Comparison of ENCODE assay signal across 12 cellular contexts in the genomic region with DNA sequence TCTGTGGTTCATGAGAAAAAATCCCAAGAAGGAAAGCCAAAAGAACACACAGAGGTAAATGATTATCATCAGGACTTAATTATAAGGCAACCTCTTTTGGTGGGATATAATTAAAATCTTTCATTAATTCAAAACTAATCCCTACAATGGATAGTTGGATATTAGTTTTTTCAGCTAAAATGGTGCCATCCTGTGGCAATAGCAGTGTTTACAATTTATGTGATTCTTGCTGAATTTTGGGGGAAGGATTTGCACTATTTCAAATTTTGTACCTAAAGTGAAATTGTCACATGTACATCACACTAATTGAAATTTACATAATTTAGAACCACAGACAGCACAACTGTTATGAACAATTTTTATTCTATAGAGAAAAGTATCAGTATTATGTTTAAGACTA.
DNase-seq lines count a peak whose midpoint lies in the region; ATAC-seq and TF ChIP-seq lines count a peak whose summit lies in the region.
"Had no signal": no experiment of that assay in that cellular context is flagged by ENCODE, and none has a peak within 500 bp of the region (broad histone marks: within the 10 kb centered on the region; RNA-seq: fewer than 3 reads in every experiment).

No MANE protein-coding gene starts in this region.

- H3K9me3 Mint-ChIP-seq in CD4-positive, alpha-beta T cell, result no peaks in the 10 kb centered on the region
- no peaks in the 10 kb centered on the region for H3K9me3 Mint-ChIP-seq in activated naive CD4-positive, alpha-beta T cell treated with anti-CD3 and anti-CD28 coated beads, Interleukin-2, amount 10 ng/mL, durations not matched to agents 7 days and 5 days
- H3K9me3 Mint-ChIP-seq: dendritic cell treated with granulocyte-macrophage colony-stimulating factor and Interleukin-4, amounts not matched to agents 40 ng/mL and 50 ng/mL, for 4 days had no signal

- H3K27me3 Mint-ChIP-seq in CD4-positive, alpha-beta T cell, result no peaks in the 10 kb centered on the region
- no peaks in the 10 kb centered on the region for H3K27me3 Mint-ChIP-seq in activated naive CD4-positive, alpha-beta T cell treated with anti-CD3 and anti-CD28 coated beads, Interleukin-2, amount 10 ng/mL, durations not matched to agents 7 days and 5 days
- H3K27me3 Mint-ChIP-seq: dendritic cell treated with granulocyte-macrophage colony-stimulating factor and Interleukin-4, amounts not matched to agents 40 ng/mL and 50 ng/mL, for 4 days had no signal

- CTCF ChIA-PET in CD4-positive, alpha-beta T cell (lab: Charles Lee), result interaction anchor here (0.8 to 2.2 kb wide), 4 partner anchors 9 to 115 kb away, joined by 3 to 9 read pairs (median 5); no protein-coding TSS in a partner anchor
- CTCF ChIA-PET in activated naive CD4-positive, alpha-beta T cell treated with anti-CD3 and anti-CD28 coated beads, Interleukin-2, amount 10 ng/mL, durations not matched to agents 7 days and 5 days (lab: Charles Lee), result interaction anchor here (0.8 to 1.3 kb wide), 3 partner anchors 9 to 384 kb away, joined by 3 to 6 read pairs (median 3); no protein-coding TSS in a partner anchor

- peak; percentile 25 for TF ChIP-seq CTCF in CD4-positive, alpha-beta T cell (IDR thresholded peaks at IDR 0.05)
- peak; percentile 5 for TF ChIP-seq CTCF in cardiac fibroblast (IDR thresholded peaks at IDR 0.05; ENCODE audit: low read depth, low read length)

- H3K9me3 ChIP-seq in CD4-positive, alpha-beta T cell (ENCODE audit: control insufficient read depth, low read length), result no peaks in the 10 kb centered on the region
- H3K9me3 ChIP-seq: thyroid gland had no signal

- intact Hi-C loops in CD4-positive, alpha-beta T cell (cut with DNase I, micrococcal nuclease), result loop anchor here (1.0 to 10.0 kb wide), 4 partner anchors 114 to 394 kb away; no protein-coding TSS in a partner anchor

- no peak overlapping the region for H3K4me3 Mint-ChIP-seq in CD4-positive, alpha-beta T cell
- H3K4me3 Mint-ChIP-seq in activated naive CD4-positive, alpha-beta T cell treated with anti-CD3 and anti-CD28 coated beads, Interleukin-2, amount 10 ng/mL, durations not matched to agents 7 days and 5 days, result no peak overlapping the region
- H3K4me3 Mint-ChIP-seq: dendritic cell treated with granulocyte-macrophage colony-stimulating factor and Interleukin-4, amounts not matched to agents 40 ng/mL and 50 ng/mL, for 4 days had no signal

- no peak overlapping the region for H3K27ac ChIP-seq in CD4-positive, alpha-beta T cell (ENCODE audit: low read depth, low read length)
- H3K27ac ChIP-seq: thyroid gland had no signal

- H3K36me3 Mint-ChIP-seq in CD4-positive, alpha-beta T cell (ENCODE audit: low read depth), result peaks cover 80% of the 10 kb centered on the region
- peaks cover 21% of the 10 kb centered on the region for H3K36me3 Mint-ChIP-seq in activated naive CD4-positive, alpha-beta T cell treated with anti-CD3 and anti-CD28 coated beads, Interleukin-2, amount 10 ng/mL, durations not matched to agents 7 days and 5 days

- H3K4me3 ChIP-seq in cardiac fibroblast (replicated peaks in 1 of 2; ENCODE audit: low read depth in 2 of 2, low read length in 2 of 2), result no peak overlapping the region
- H3K4me3 ChIP-seq: thyroid gland had no signal

- no peak for ATAC-seq in CD4-positive, alpha-beta T cell (ENCODE audit: poor library complexity)
- no peak for ATAC-seq in HG03457 (IDR thresholded peaks at IDR 0.05; ENCODE audit: unreplicated experiment)

- no peaks in the 10 kb centered on the region for H3K27me3 ChIP-seq in CD4-positive, alpha-beta T cell (ENCODE audit: control insufficient read depth, insufficient read depth, low read length)
- H3K27me3 ChIP-seq: thyroid gland had no signal

- POLR2A ChIA-PET in CD4-positive, alpha-beta T cell (lab: Charles Lee), result no interaction called here

- H3K4me1 Mint-ChIP-seq in CD4-positive, alpha-beta T cell (ENCODE audit: low read depth), result peaks cover 4% of the 10 kb centered on the region
- no peaks in the 10 kb centered on the region for H3K4me1 Mint-ChIP-seq in activated naive CD4-positive, alpha-beta T cell treated with anti-CD3 and anti-CD28 coated beads, Interleukin-2, amount 10 ng/mL, durations not matched to agents 7 days and 5 days

- DNase-seq in CD4-positive, alpha-beta T cell, result no peak
- DNase-seq in HT-29 (ENCODE audit: low spot score) (peak; percentile 12), cardiac fibroblast (ENCODE audit: low read depth in 2 of 2) (peak in 1 of 2 donors; percentile 29), midbrain (lab: John Stamatoyannopoulos, UW) (peak; percentile 32), NCI-H187 treated with DMSO at 0.1 percent for 48 hours (lab: John Stamatoyannopoulos, UW) (no peak)
- no peak for DNase-seq in activated naive CD4-positive, alpha-beta T cell treated with anti-CD3 and anti-CD28 coated beads, Interleukin-2, amount 10 ng/mL, durations not matched to agents 7 days and 5 days
- DNase-seq in stimulated activated CD4-positive, alpha-beta T cell treated with anti-CD3 and anti-CD28 coated beads, Interleukin-2, amount 100 ng/mL, for 24 hours, result no peak
- DNase-seq: activated T-cell treated with anti-CD3 and anti-CD28 coated beads, Interleukin-2, amount 50 U/mL, for 48 hours; HCEC 1CT; thyroid gland had no signal

- H3K27ac Mint-ChIP-seq in CD4-positive, alpha-beta T cell, result no peak overlapping the region
- no peak overlapping the region for H3K27ac Mint-ChIP-seq in activated naive CD4-positive, alpha-beta T cell treated with anti-CD3 and anti-CD28 coated beads, Interleukin-2, amount 10 ng/mL, durations not matched to agents 7 days and 5 days
- H3K27ac Mint-ChIP-seq: dendritic cell treated with granulocyte-macrophage colony-stimulating factor and Interleukin-4, amounts not matched to agents 40 ng/mL and 50 ng/mL, for 4 days had no signal

Comparison
In these comparisons a context has a peak if more than half of its experiments do, and no peak if none do; other contexts are left out.
1. DNase-seq: peak in HT-29 (single experiment) and midbrain (single experiment); none in CD4-positive, alpha-beta T cell (0 of 10), activated naive CD4-positive, alpha-beta T cell treated with anti-CD3 and anti-CD28 coated beads, Interleukin-2, amount 10 ng/mL, durations not matched to agents 7 days and 5 days (single experiment), stimulated activated CD4-positive, alpha-beta T cell treated with anti-CD3 and anti-CD28 coated beads, Interleukin-2, amount 100 ng/mL, for 24 hours (0 of 2) and NCI-H187 treated with DMSO at 0.1 percent for 48 hours (single experiment).